Comparison of ENCODE assay signal across 25 cellular contexts in genomic region chr1:114710360-114710759, GRCh38. TPM values are rescaled to one million over a fixed set of nuclear protein-coding genes. Genes with fewer than 3 reads are reported as not detected.
A peak's percentile ranks its signal among the peaks of the same experiment; 100 is the strongest.
DNase-seq lines count a peak whose midpoint lies in the region; ATAC-seq, FAIRE-seq and TF ChIP-seq lines count a peak whose summit lies in the region.
"Had no signal": no experiment of that assay in that cellular context is flagged by ENCODE, and none has a peak within 500 bp of the region (broad histone marks: within the 10 kb centered on the region; RNA-seq: fewer than 3 reads in every experiment).

No MANE protein-coding gene starts in this region.

- CTCF ChIA-PET in activated CD8-positive, alpha-beta T cell treated with anti-CD3 and anti-CD28 coated beads, Interleukin-2, amount 10 ng/mL, durations not matched to agents 7 days and 5 days (lab: Charles Lee) = interaction anchor here (1.6 kb wide), 1 partner anchor 364 kb away, joined by 4 read pairs; no protein-coding TSS in a partner anchor

- peaks cover 14% of the 10 kb centered on the region for H3K4me1 Mint-ChIP-seq in activated naive CD8-positive, alpha-beta T cell (ENCODE audit: low read depth)
- H3K4me1 Mint-ChIP-seq in activated naive CD8-positive, alpha-beta T cell treated with anti-CD3 and anti-CD28 coated beads, Interleukin-2, amount 50 U/mL, for 24 hours = peaks cover 11% of the 10 kb centered on the region
- H3K4me1 Mint-ChIP-seq in activated CD8-positive, alpha-beta T cell treated with anti-CD3 and anti-CD28 coated beads, Interleukin-2, amount 10 ng/mL, durations not matched to agents 7 days and 5 days (ENCODE audit: low read depth) = peaks cover 7% of the 10 kb centered on the region
- no peaks in the 10 kb centered on the region for H3K4me1 Mint-ChIP-seq in neural crest cell

- H3K9me3 Mint-ChIP-seq in activated naive CD8-positive, alpha-beta T cell (ENCODE audit: low read depth) = no peaks in the 10 kb centered on the region
- H3K9me3 Mint-ChIP-seq in activated naive CD8-positive, alpha-beta T cell treated with anti-CD3 and anti-CD28 coated beads, Interleukin-2, amount 50 U/mL, for 24 hours = no peaks in the 10 kb centered on the region
- no peaks in the 10 kb centered on the region for H3K9me3 Mint-ChIP-seq in activated CD8-positive, alpha-beta T cell treated with anti-CD3 and anti-CD28 coated beads, Interleukin-2, amount 10 ng/mL, durations not matched to agents 7 days and 5 days (ENCODE audit: insufficient read depth)
- no peaks in the 10 kb centered on the region for H3K9me3 Mint-ChIP-seq in neural crest cell
- H3K9me3 Mint-ChIP-seq: CD14-positive monocyte; CD4-positive, alpha-beta T cell; CD8-positive, alpha-beta memory T cell had no signal

- no peaks in the 10 kb centered on the region for H3K9me3 ChIP-seq in tibial artery
- H3K9me3 ChIP-seq: A549; BE2C; BLaER1 treated with 17β-estradiol and CSF1 and Interleukin-3, amounts not matched to agents 10 nM and 100 nM; HAP-1 had no signal

- TF ChIP-seq CTCF in neural crest cell (conservative IDR thresholded peaks at IDR 0.05) (no peak), tibial artery (IDR thresholded peaks at IDR 0.05) (no peak)

- no peak for ATAC-seq in activated naive CD8-positive, alpha-beta T cell treated with anti-CD3 and anti-CD28 coated beads, Interleukin-2, amount 50 U/mL, for 24 hours
- no peak for ATAC-seq in activated CD8-positive, alpha-beta T cell treated with anti-CD3 and anti-CD28 coated beads, Interleukin-2, amount 10 ng/mL, durations not matched to agents 7 days and 5 days
- ATAC-seq: A549, GM12878 had no signal

- H3K36me3 ChIP-seq in tibial artery = peaks cover 71 to 87% (median 80%) of the 10 kb centered on the region in 3 donors

- POLR2A ChIA-PET in activated CD8-positive, alpha-beta T cell treated with anti-CD3 and anti-CD28 coated beads, Interleukin-2, amount 10 ng/mL, durations not matched to agents 7 days and 5 days (lab: Charles Lee) = no interaction called here

- no peak for DNase-seq in activated naive CD8-positive, alpha-beta T cell treated with anti-CD3 and anti-CD28 coated beads, Interleukin-2, amount 50 U/mL, for 24 hours
- DNase-seq in activated CD8-positive, alpha-beta T cell treated with anti-CD3 and anti-CD28 coated beads, Interleukin-2, amount 10 ng/mL, durations not matched to agents 7 days and 5 days = no peak
- DNase-seq in neural crest cell (ENCODE audit: low read depth, low spot score) (no peak), foreskin melanocyte (no peak), GM19239 (ENCODE audit: insufficient read length, low spot score) (no peak), tibial artery (no peak)
- DNase-seq: 8988T; ACHN; AML-193; BE2C; CD4-positive, alpha-beta T cell; CD8-positive, alpha-beta memory T cell; DMS 273 treated with DMSO at 0.1 percent for 48 hours; DMS79; EL; GDM1; GOT3 had no signal

- H3K4me1 ChIP-seq in tibial artery = peaks cover 0 to 18% (median 4%) of the 10 kb centered on the region in 4 donors

- H3K4me3 Mint-ChIP-seq in activated naive CD8-positive, alpha-beta T cell = no peak overlapping the region
- H3K4me3 Mint-ChIP-seq in activated naive CD8-positive, alpha-beta T cell treated with anti-CD3 and anti-CD28 coated beads, Interleukin-2, amount 50 U/mL, for 24 hours = no peak overlapping the region
- H3K4me3 Mint-ChIP-seq in activated CD8-positive, alpha-beta T cell treated with anti-CD3 and anti-CD28 coated beads, Interleukin-2, amount 10 ng/mL, durations not matched to agents 7 days and 5 days = no peak overlapping the region
- peak overlapping the region; percentile 53 for H3K4me3 Mint-ChIP-seq in neural crest cell
- H3K4me3 Mint-ChIP-seq: CD14-positive monocyte; CD4-positive, alpha-beta T cell had no signal

- no peak overlapping the region for H3K27ac ChIP-seq in tibial artery
- H3K27ac ChIP-seq: A549; BLaER1 treated with 17β-estradiol and CSF1 and Interleukin-3, amounts not matched to agents 10 nM and 100 nM had no signal

- FAIRE-seq in GM19239 (lab: Jason Lieb, UNC) = no peak
- FAIRE-seq: A549, D721Med, GM12878, H54 had no signal

- peaks cover 13% of the 10 kb centered on the region for H3K36me3 Mint-ChIP-seq in activated naive CD8-positive, alpha-beta T cell
- peaks cover 52% of the 10 kb centered on the region for H3K36me3 Mint-ChIP-seq in activated naive CD8-positive, alpha-beta T cell treated with anti-CD3 and anti-CD28 coated beads, Interleukin-2, amount 50 U/mL, for 24 hours (ENCODE audit: low read depth)
- peaks cover 59% of the 10 kb centered on the region for H3K36me3 Mint-ChIP-seq in activated CD8-positive, alpha-beta T cell treated with anti-CD3 and anti-CD28 coated beads, Interleukin-2, amount 10 ng/mL, durations not matched to agents 7 days and 5 days (ENCODE audit: low read depth)
- H3K36me3 Mint-ChIP-seq in neural crest cell (ENCODE audit: low read depth) = peaks cover 16% of the 10 kb centered on the region

- intact Hi-C loops in tibial artery (cut with DNase I; ENCODE audit: low total_unique reads) = no loop called here

- H3K27me3 ChIP-seq in tibial artery = no peaks in the 10 kb centered on the region
- H3K27me3 ChIP-seq: BE2C; BLaER1 treated with 17β-estradiol and CSF1 and Interleukin-3, amounts not matched to agents 10 nM and 100 nM had no signal

- H3K4me3 ChIP-seq in tibial artery = no peak overlapping the region
- H3K4me3 ChIP-seq: A549; BLaER1 treated with 17β-estradiol and CSF1 and Interleukin-3, amounts not matched to agents 10 nM and 100 nM; GM12878; HAP-1 had no signal

- peak overlapping the region; percentile 78 for H3K27ac Mint-ChIP-seq in activated naive CD8-positive, alpha-beta T cell
- no peak overlapping the region for H3K27ac Mint-ChIP-seq in activated naive CD8-positive, alpha-beta T cell treated with anti-CD3 and anti-CD28 coated beads, Interleukin-2, amount 50 U/mL, for 24 hours
- peak overlapping the region; percentile 44 for H3K27ac Mint-ChIP-seq in activated CD8-positive, alpha-beta T cell treated with anti-CD3 and anti-CD28 coated beads, Interleukin-2, amount 10 ng/mL, durations not matched to agents 7 days and 5 days
- H3K27ac Mint-ChIP-seq in neural crest cell (ENCODE audit: unreplicated experiment) = no peak overlapping the region
- H3K27ac Mint-ChIP-seq: CD4-positive, alpha-beta T cell had no signal

- H3K27me3 Mint-ChIP-seq in activated naive CD8-positive, alpha-beta T cell = no peaks in the 10 kb centered on the region
- H3K27me3 Mint-ChIP-seq in activated naive CD8-positive, alpha-beta T cell treated with anti-CD3 and anti-CD28 coated beads, Interleukin-2, amount 50 U/mL, for 24 hours = no peaks in the 10 kb centered on the region
- H3K27me3 Mint-ChIP-seq in activated CD8-positive, alpha-beta T cell treated with anti-CD3 and anti-CD28 coated beads, Interleukin-2, amount 10 ng/mL, durations not matched to agents 7 days and 5 days (ENCODE audit: low read depth) = no peaks in the 10 kb centered on the region
- no peaks in the 10 kb centered on the region for H3K27me3 Mint-ChIP-seq in neural crest cell (ENCODE audit: low read depth)
- H3K27me3 Mint-ChIP-seq: CD4-positive, alpha-beta T cell; CD8-positive, alpha-beta memory T cell had no signal

RNA-seq across cellular contexts. Expression of gene NRAS, which starts 6.2 kb away (rescaled TPM):
- total RNA-seq in activated CD8-positive, alpha-beta T cell treated with anti-CD3 and anti-CD28 coated beads, Interleukin-2, amount 10 ng/mL, durations not matched to agents 7 days and 5 days = 10 to 100 TPM; 50.3 to 51.7 TPM
- 64.8 and 66.0 TPM in 2 replicates for total RNA-seq in neural crest cell

RNA-seq across cellular contexts. Expression of gene AMPD1, which starts 15.0 kb away (rescaled TPM):
- total RNA-seq in activated CD8-positive, alpha-beta T cell treated with anti-CD3 and anti-CD28 coated beads, Interleukin-2, amount 10 ng/mL, durations not matched to agents 7 days and 5 days = not detected
- total RNA-seq in neural crest cell = not detected in 2 replicates
- total RNA-seq: CD4-positive, alpha-beta T cell; CD8-positive, alpha-beta memory T cell; GM12878 had no signal

RNA-seq across cellular contexts. Expression of gene DENND2C, which starts 40.5 kb away (rescaled TPM):
- total RNA-seq in activated CD8-positive, alpha-beta T cell treated with anti-CD3 and anti-CD28 coated beads, Interleukin-2, amount 10 ng/mL, durations not matched to agents 7 days and 5 days = under 1 TPM; 0.34 to 0.40 TPM
- 0.79 and 0.82 TPM in 2 replicates for total RNA-seq in neural crest cell

RNA-seq across cellular contexts. Expression of gene CSDE1, which starts 47.4 kb away (rescaled TPM):
- total RNA-seq in activated CD8-positive, alpha-beta T cell treated with anti-CD3 and anti-CD28 coated beads, Interleukin-2, amount 10 ng/mL, durations not matched to agents 7 days and 5 days = 100 to 1,000 TPM; 359 to 362 TPM
- total RNA-seq in neural crest cell = 659 and 685 TPM in 2 replicates

Comparison
In these comparisons a context has a peak if more than half of its experiments do, and no peak if none do; other contexts are left out.
1. H3K27ac Mint-ChIP-seq: peak in activated naive CD8-positive, alpha-beta T cell (single experiment) and activated CD8-positive, alpha-beta T cell treated with anti-CD3 and anti-CD28 coated beads, Interleukin-2, amount 10 ng/mL, durations not matched to agents 7 days and 5 days (single experiment); none in activated naive CD8-positive, alpha-beta T cell treated with anti-CD3 and anti-CD28 coated beads, Interleukin-2, amount 50 U/mL, for 24 hours (single experiment) and neural crest cell (single experiment).